Comparison of ENCODE assay signal across 22 cellular contexts in the genomic region with DNA sequence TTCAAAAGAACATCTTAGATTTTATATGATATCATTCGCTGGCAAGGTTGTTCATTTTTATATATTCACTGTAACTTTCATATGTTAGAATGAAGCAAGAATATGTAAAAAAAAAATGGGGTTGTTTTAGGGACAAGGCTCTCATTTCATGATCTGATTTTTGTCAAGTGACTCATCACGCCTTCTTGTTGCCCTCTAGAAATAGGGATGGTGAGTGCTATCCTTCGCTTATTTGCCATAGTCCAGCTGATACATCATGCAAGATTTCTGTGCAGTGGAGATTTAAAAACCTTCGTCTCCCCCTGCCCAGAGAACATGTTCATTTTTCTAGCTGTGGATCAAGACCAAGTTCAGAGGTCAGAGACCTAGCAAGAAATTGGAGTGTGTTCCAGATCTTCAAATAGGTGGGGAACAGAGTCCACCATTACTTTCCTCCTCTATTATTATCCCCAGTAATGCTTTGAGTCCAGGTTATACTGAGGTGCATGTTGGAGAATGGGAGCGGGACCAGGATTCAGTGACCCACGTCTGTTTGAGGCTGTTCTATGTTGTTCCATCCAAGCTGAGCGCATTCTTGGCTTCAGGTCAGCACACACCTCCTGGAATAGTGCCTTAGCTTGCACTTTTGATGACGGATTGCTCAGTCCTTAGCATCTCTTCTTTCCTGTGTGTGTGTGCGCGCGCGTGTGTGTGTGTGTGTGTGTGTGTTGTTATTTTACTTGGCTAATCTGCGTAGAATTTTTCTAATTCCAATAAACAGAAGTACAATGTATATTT. TPM values are rescaled to one million over a fixed set of nuclear protein-coding genes. Genes with fewer than 3 reads are reported as not detected.
DNase-seq lines count a peak whose midpoint lies in the region; TF ChIP-seq lines count a peak whose summit lies in the region.
"Had no signal": no experiment of that assay in that cellular context is flagged by ENCODE, and none has a peak within 500 bp of the region (broad histone marks: within the 10 kb centered on the region; RNA-seq: fewer than 3 reads in every experiment).

No MANE protein-coding gene starts in this region.

- intact Hi-C loops in dorsolateral prefrontal cortex (cut with DNase I), result no loop called here

- no peaks in the 10 kb centered on the region for H3K9me3 ChIP-seq in SJCRH30 (replicated peaks)
- H3K9me3 ChIP-seq: SK-N-SH, uterus had no signal

- H3K4me1 ChIP-seq in SJCRH30, result peaks cover 24% of the 10 kb centered on the region
- H3K4me1 ChIP-seq: uterus had no signal

- TF ChIP-seq CTCF in dorsolateral prefrontal cortex (IDR thresholded peaks at IDR 0.05 in 54 of 56, conservative IDR thresholded peaks at IDR 0.05 in 2 of 56; ENCODE audit: low read depth in 1 of 56, partially characterized antibody in 56 of 56), result no peak

- H3K27ac ChIP-seq in dorsolateral prefrontal cortex, result peak overlapping the region in 44 of 59 donors; percentile 8 to 95 (median 83)
- H3K27ac ChIP-seq in temporal lobe (ENCODE audit: low read depth, low read length), result peak overlapping the region; percentile 25
- H3K27ac ChIP-seq in SJCRH30, result no peak overlapping the region
- H3K27ac ChIP-seq: C4-2B, uterus, VCaP had no signal

- H3K36me3 ChIP-seq in SJCRH30, result no peaks in the 10 kb centered on the region
- H3K36me3 ChIP-seq: uterus had no signal

- H3K27me3 ChIP-seq in dorsolateral prefrontal cortex, result peaks cover 0 to 28% (median 0%) of the 10 kb centered on the region in 45 donors
- no peaks in the 10 kb centered on the region for H3K27me3 ChIP-seq in SJCRH30
- H3K27me3 ChIP-seq: uterus had no signal

- H3K4me3 ChIP-seq in dorsolateral prefrontal cortex (peak overlapping the region in 44 of 59 donors; percentile 5 to 73 (median 59)), SJCRH30 (no peak overlapping the region)
- H3K4me3 ChIP-seq: uterus had no signal

- DNase-seq in HCEC 1CT (peak; percentile 16), dorsolateral prefrontal cortex (peak in 1 of 10 donors; percentile 64), myocyte (ENCODE audit: low read depth) (peak; percentile 50), SJCRH30 (no peak), SKM-1 treated with dmso at 0.1 percent for 144 hours (lab: John Stamatoyannopoulos, UW; ENCODE audit: unreplicated experiment) (no peak), kidney glomerular epithelial cell (lab: John Stamatoyannopoulos, UW) (no peak)
- DNase-seq in stimulated activated CD4-positive, alpha-beta T cell treated with anti-CD3 and anti-CD28 coated beads, Interleukin-1b, Interleukin-23, amount 100 ng/mL, for 48 hours, result no peak
- DNase-seq: activated CD4-positive, alpha-beta T cell treated with anti-CD3 and anti-CD28 coated beads for 48 hours; activated naive CD4-positive, alpha-beta T cell treated with Interleukin-2 at 50 U/mL for 16 hours; activated T-cell treated with anti-CD3 and anti-CD28 coated beads, Interleukin-2, amount 50 U/mL, for 48 hours; H9; hippocampal formation; immature natural killer cell; Kasumi-1; NCI-H1694; NCI-H2171; NCI-H510A treated with DMSO at 0.1 percent for 48 hours; SK-N-SH; uterus had no signal

RNA-seq across cellular contexts. Expression of a gene that starts 13.7 kb away (rescaled TPM):
- total RNA-seq in dorsolateral prefrontal cortex (100 to 1,000 TPM in 119 of 120 experiments, 10 to 100 TPM in 1; 93.7 to 263 (median 189) TPM), myocyte (71.0 and 77.0 TPM in 2 replicates), temporal lobe (129 TPM)
- 38.6 TPM for polyA plus RNA-seq in myocyte (2012)
- 60.9 and 65.2 TPM in 2 replicates for total RNA-seq in SJCRH30 (2014; rRNA removed; shearing (Covaris generic))

Comparison
In these comparisons a context has a peak if more than half of its experiments do, and no peak if none do; other contexts are left out.
1. DNase-seq: peak in HCEC 1CT (single experiment) and myocyte (single experiment); none in SJCRH30 (0 of 2), SKM-1 treated with dmso at 0.1 percent for 144 hours (single experiment), kidney glomerular epithelial cell (single experiment) and stimulated activated CD4-positive, alpha-beta T cell treated with anti-CD3 and anti-CD28 coated beads, Interleukin-1b, Interleukin-23, amount 100 ng/mL, for 48 hours (single experiment).